ENCODE assay signal across 1 cellular context in the genomic region with DNA sequence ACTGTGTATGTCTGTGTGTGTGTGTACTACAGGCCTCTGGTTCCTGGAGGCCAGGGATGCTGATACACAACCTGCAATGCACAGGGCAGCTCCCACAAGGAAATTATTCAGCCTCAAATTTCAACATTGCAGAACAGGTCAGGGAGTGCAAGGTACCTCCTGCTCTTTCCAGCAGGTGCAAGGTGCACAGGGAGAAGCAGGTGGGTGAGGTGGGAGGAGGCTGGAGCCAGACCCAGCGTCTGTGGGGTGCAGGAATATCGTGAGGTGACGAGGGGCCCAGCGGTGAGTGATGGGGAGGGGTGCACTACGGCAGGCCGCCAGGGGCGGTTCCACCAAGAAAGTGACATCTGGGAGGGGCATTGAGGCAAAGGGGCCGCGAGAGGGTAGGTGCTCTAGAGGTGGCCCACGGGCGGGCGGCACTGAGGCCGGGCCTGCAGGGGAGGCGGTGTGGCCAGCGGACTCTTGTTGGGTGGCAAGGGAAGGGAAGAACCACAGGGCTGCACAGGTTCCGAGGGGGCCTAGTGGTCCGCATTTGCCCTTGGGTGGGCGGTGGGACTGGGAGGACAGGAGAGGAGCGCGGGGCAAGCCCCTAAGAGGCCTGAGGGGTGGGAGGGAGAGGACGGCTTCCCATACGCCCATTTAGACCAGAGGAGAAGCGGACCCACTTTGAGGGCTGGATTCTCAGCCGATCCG.
A peak's percentile ranks its signal among the peaks of the same experiment; 100 is the strongest.
TF ChIP-seq lines count a peak whose summit lies in the region.

No MANE protein-coding gene starts in this region.

TF ChIP-seq in K562, 482 proteins besides CTCF, POLR2A, EP300 and RAD21 (continues in another document):
- TF ChIP-seq PURB (CRISPR knock-in tag; IDR thresholded peaks at IDR 0.05; ENCODE audit: low read depth): peak; percentile 97; the same call in 1 of the 2 replicates
- TF ChIP-seq SRSF1 (IDR thresholded peaks at IDR 0.05; ENCODE audit: low read depth, low read length): no peak
- TF ChIP-seq, protein P1, sequence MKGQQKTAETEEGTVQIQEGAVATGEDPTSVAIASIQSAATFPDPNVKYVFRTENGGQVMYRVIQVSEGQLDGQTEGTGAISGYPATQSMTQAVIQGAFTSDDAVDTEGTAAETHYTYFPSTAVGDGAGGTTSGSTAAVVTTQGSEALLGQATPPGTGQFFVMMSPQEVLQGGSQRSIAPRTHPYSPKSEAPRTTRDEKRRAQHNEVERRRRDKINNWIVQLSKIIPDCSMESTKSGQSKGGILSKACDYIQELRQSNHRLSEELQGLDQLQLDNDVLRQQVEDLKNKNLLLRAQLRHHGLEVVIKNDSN (CRISPR knock-in tag; IDR thresholded peaks at IDR 0.05): peak; percentile 52
- no peak for TF ChIP-seq GABPB1 (CRISPR knock-in tag; IDR thresholded peaks at IDR 0.05)
- TF ChIP-seq TAL1 (IDR thresholded peaks at IDR 0.05): no peak
- TF ChIP-seq, protein P2, sequence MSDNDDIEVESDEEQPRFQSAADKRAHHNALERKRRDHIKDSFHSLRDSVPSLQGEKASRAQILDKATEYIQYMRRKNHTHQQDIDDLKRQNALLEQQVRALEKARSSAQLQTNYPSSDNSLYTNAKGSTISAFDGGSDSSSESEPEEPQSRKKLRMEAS (CRISPR knock-in tag; IDR thresholded peaks at IDR 0.05): 0 out of 2 replicates have a peak, but pooled peaks have one; percentile 27
- TF ChIP-seq, protein P3, sequence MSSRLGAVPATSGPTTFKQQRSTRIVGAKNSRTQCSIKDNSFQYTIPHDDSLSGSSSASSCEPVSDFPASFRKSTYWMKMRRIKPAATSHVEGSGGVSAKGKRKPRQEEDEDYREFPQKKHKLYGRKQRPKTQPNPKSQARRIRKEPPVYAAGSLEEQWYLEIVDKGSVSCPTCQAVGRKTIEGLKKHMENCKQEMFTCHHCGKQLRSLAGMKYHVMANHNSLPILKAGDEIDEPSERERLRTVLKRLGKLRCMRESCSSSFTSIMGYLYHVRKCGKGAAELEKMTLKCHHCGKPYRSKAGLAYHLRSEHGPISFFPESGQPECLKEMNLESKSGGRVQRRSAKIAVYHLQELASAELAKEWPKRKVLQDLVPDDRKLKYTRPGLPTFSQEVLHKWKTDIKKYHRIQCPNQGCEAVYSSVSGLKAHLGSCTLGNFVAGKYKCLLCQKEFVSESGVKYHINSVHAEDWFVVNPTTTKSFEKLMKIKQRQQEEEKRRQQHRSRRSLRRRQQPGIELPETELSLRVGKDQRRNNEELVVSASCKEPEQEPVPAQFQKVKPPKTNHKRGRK (tag; IDR thresholded peaks at IDR 0.05): no peak
- TF ChIP-seq ETV5 (CRISPR knock-in tag; IDR thresholded peaks at IDR 0.05; ENCODE audit: low read depth): 0 out of 2 replicates have a peak, but pooled peaks have one; percentile 62
- no peak for TF ChIP-seq YY1 (IDR thresholded peaks at IDR 0.05; ENCODE audit: borderline replicate concordance in 1 of 3, control insufficient read depth in 1 of 3, extremely low read depth in 1 of 3, insufficient read depth in 3 of 3, insufficient read length in 1 of 3, insufficient replicate concordance in 2 of 3, low read depth in 1 of 3, low read length in 2 of 3)
- TF ChIP-seq EWSR1 (IDR thresholded peaks at IDR 0.05; ENCODE audit: borderline replicate concordance, low read depth, partially characterized antibody): no peak
- TF ChIP-seq, protein P4, sequence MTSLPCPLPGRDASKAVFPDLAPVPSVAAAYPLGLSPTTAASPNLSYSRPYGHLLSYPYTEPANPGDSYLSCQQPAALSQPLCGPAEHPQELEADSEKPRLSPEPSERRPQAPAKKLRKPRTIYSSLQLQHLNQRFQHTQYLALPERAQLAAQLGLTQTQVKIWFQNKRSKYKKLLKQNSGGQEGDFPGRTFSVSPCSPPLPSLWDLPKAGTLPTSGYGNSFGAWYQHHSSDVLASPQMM (CRISPR knock-in tag; IDR thresholded peaks at IDR 0.05): no peak
- TF ChIP-seq, protein P5, sequence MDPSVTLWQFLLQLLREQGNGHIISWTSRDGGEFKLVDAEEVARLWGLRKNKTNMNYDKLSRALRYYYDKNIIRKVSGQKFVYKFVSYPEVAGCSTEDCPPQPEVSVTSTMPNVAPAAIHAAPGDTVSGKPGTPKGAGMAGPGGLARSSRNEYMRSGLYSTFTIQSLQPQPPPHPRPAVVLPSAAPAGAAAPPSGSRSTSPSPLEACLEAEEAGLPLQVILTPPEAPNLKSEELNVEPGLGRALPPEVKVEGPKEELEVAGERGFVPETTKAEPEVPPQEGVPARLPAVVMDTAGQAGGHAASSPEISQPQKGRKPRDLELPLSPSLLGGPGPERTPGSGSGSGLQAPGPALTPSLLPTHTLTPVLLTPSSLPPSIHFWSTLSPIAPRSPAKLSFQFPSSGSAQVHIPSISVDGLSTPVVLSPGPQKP (CRISPR knock-in tag; IDR thresholded peaks at IDR 0.05): peak; percentile 71; the same call in 1 of the 2 replicates
- TF ChIP-seq ZNF551 (CRISPR knock-in tag; IDR thresholded peaks at IDR 0.05): no peak
- peak; percentile 60; the same call in 1 of the 2 replicates for TF ChIP-seq IRF2 (CRISPR knock-in tag; IDR thresholded peaks at IDR 0.05)
- TF ChIP-seq ZNF384 (IDR thresholded peaks at IDR 0.05; ENCODE audit: low read depth, low read length): no peak
- TF ChIP-seq, protein P6, sequence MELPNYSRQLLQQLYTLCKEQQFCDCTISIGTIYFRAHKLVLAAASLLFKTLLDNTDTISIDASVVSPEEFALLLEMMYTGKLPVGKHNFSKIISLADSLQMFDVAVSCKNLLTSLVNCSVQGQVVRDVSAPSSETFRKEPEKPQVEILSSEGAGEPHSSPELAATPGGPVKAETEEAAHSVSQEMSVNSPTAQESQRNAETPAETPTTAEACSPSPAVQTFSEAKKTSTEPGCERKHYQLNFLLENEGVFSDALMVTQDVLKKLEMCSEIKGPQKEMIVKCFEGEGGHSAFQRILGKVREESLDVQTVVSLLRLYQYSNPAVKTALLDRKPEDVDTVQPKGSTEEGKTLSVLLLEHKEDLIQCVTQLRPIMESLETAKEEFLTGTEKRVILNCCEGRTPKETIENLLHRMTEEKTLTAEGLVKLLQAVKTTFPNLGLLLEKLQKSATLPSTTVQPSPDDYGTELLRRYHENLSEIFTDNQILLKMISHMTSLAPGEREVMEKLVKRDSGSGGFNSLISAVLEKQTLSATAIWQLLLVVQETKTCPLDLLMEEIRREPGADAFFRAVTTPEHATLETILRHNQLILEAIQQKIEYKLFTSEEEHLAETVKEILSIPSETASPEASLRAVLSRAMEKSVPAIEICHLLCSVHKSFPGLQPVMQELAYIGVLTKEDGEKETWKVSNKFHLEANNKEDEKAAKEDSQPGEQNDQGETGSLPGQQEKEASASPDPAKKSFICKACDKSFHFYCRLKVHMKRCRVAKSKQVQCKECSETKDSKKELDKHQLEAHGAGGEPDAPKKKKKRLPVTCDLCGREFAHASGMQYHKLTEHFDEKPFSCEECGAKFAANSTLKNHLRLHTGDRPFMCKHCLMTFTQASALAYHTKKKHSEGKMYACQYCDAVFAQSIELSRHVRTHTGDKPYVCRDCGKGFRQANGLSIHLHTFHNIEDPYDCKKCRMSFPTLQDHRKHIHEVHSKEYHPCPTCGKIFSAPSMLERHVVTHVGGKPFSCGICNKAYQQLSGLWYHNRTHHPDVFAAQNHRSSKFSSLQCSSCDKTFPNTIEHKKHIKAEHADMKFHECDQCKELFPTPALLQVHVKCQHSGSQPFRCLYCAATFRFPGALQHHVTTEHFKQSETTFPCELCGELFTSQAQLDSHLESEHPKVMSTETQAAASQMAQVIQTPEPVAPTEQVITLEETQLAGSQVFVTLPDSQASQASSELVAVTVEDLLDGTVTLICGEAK (IDR thresholded peaks at IDR 0.05): no peak
- TF ChIP-seq, protein P6 (CRISPR knock-in tag; IDR thresholded peaks at IDR 0.05): peak; percentile 59; the same call in 1 of the 2 replicates
- no peak for TF ChIP-seq BRCA1 (IDR thresholded peaks at IDR 0.05)
- peak; percentile 98; the same call in 1 of the 2 replicates for TF ChIP-seq BRCA1 (CRISPR knock-in tag; IDR thresholded peaks at IDR 0.05)
- peak; percentile 80; the same call in 1 of the 2 replicates for TF ChIP-seq NR3C1 (CRISPR knock-in tag; IDR thresholded peaks at IDR 0.05)
- TF ChIP-seq WHSC1 (IDR thresholded peaks at IDR 0.05; ENCODE audit: low read length): peak; percentile 45
- TF ChIP-seq, protein P7, sequence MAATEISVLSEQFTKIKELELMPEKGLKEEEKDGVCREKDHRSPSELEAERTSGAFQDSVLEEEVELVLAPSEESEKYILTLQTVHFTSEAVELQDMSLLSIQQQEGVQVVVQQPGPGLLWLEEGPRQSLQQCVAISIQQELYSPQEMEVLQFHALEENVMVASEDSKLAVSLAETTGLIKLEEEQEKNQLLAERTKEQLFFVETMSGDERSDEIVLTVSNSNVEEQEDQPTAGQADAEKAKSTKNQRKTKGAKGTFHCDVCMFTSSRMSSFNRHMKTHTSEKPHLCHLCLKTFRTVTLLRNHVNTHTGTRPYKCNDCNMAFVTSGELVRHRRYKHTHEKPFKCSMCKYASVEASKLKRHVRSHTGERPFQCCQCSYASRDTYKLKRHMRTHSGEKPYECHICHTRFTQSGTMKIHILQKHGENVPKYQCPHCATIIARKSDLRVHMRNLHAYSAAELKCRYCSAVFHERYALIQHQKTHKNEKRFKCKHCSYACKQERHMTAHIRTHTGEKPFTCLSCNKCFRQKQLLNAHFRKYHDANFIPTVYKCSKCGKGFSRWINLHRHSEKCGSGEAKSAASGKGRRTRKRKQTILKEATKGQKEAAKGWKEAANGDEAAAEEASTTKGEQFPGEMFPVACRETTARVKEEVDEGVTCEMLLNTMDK (IDR thresholded peaks at IDR 0.05; ENCODE audit: borderline replicate concordance, insufficient read depth, low read depth, low read length, poor library complexity, severe bottlenecking): no peak
- TF ChIP-seq, protein P8, sequence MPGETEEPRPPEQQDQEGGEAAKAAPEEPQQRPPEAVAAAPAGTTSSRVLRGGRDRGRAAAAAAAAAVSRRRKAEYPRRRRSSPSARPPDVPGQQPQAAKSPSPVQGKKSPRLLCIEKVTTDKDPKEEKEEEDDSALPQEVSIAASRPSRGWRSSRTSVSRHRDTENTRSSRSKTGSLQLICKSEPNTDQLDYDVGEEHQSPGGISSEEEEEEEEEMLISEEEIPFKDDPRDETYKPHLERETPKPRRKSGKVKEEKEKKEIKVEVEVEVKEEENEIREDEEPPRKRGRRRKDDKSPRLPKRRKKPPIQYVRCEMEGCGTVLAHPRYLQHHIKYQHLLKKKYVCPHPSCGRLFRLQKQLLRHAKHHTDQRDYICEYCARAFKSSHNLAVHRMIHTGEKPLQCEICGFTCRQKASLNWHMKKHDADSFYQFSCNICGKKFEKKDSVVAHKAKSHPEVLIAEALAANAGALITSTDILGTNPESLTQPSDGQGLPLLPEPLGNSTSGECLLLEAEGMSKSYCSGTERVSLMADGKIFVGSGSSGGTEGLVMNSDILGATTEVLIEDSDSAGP (CRISPR knock-in tag; IDR thresholded peaks at IDR 0.05): 0 out of 2 replicates have a peak, but pooled peaks have one; percentile 63
- no peak for TF ChIP-seq LEF1 (IDR thresholded peaks at IDR 0.05)
- TF ChIP-seq, protein P9, sequence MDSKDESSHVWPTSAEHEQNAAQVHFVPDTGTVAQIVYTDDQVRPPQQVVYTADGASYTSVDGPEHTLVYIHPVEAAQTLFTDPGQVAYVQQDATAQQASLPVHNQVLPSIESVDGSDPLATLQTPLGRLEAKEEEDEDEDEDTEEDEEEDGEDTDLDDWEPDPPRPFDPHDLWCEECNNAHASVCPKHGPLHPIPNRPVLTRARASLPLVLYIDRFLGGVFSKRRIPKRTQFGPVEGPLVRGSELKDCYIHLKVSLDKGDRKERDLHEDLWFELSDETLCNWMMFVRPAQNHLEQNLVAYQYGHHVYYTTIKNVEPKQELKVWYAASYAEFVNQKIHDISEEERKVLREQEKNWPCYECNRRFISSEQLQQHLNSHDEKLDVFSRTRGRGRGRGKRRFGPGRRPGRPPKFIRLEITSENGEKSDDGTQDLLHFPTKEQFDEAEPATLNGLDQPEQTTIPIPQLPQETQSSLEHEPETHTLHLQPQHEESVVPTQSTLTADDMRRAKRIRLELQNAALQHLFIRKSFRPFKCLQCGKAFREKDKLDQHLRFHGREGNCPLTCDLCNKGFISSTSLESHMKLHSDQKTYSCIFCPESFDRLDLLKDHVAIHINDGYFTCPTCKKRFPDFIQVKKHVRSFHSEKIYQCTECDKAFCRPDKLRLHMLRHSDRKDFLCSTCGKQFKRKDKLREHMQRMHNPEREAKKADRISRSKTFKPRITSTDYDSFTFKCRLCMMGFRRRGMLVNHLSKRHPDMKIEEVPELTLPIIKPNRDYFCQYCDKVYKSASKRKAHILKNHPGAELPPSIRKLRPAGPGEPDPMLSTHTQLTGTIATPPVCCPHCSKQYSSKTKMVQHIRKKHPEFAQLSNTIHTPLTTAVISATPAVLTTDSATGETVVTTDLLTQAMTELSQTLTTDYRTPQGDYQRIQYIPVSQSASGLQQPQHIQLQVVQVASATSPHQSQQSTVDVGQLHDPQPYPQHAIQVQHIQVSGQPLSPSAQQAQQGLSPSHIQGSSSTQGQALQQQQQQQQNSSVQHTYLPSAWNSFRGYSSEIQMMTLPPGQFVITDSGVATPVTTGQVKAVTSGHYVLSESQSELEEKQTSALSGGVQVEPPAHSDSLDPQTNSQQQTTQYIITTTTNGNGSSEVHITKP (IDR thresholded peaks at IDR 0.05; ENCODE audit: partially characterized antibody): no peak
- TF ChIP-seq, protein P10, sequence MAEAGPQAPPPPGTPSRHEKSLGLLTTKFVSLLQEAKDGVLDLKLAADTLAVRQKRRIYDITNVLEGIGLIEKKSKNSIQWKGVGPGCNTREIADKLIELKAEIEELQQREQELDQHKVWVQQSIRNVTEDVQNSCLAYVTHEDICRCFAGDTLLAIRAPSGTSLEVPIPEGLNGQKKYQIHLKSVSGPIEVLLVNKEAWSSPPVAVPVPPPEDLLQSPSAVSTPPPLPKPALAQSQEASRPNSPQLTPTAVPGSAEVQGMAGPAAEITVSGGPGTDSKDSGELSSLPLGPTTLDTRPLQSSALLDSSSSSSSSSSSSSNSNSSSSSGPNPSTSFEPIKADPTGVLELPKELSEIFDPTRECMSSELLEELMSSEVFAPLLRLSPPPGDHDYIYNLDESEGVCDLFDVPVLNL (CRISPR knock-in tag; IDR thresholded peaks at IDR 0.05; ENCODE audit: low read depth): peak; percentile 33; the same call in 1 of the 2 replicates
